ENCODE assay signal across 1 cellular context in the genomic region with DNA sequence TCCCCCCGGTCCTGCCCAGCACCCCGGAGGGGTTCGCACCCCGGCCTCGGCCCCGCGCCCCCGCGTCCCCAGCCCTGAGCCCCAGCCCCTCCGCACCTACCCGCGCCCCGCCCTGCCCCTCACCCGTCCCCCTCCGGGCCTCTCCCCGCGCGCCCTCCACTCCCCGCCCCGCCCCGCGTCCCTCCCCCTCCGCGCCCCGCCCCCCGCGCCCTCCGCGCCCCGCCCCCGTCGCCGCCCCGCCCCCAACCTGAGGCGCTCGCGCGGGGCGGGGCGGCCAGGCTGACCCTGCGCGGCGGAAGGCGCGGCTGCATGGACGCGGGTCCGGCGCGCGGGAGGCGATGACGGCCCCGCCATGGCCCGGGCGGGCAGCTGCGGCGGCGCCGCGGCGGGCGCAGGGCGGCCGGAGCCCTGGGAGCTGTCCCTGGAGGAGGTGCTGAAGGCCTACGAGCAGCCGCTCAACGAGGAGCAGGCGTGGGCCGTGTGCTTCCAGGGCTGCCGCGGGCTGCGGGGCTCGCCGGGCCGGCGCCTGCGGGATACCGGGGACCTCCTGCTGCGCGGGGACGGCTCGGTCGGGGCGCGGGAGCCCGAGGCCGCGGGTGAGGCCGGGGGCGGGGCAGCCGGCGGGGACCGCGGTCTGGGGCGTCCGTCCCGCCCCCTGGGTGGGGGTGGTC.
A peak's percentile ranks its signal among the peaks of the same experiment; 100 is the strongest.
TF ChIP-seq lines count a peak whose summit lies in the region.

A gene with protein sequence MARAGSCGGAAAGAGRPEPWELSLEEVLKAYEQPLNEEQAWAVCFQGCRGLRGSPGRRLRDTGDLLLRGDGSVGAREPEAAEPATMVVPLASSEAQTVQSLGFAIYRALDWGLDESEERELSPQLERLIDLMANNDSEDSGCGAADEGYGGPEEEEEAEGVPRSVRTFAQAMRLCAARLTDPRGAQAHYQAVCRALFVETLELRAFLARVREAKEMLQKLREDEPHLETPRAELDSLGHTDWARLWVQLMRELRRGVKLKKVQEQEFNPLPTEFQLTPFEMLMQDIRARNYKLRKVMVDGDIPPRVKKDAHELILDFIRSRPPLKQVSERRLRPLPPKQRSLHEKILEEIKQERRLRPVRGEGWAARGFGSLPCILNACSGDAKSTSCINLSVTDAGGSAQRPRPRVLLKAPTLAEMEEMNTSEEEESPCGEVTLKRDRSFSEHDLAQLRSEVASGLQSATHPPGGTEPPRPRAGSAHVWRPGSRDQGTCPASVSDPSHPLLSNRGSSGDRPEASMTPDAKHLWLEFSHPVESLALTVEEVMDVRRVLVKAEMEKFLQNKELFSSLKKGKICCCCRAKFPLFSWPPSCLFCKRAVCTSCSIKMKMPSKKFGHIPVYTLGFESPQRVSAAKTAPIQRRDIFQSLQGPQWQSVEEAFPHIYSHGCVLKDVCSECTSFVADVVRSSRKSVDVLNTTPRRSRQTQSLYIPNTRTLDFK (plus strand): TSS at position 277 of the 671 bp plus-strand sequence. CDS start 76 bp downstream, at position 353.

TF ChIP-seq in GM23338, 12 proteins besides CTCF, POLR2A, EP300 and RAD21 (continued from another document):
- TF ChIP-seq, protein P1, sequence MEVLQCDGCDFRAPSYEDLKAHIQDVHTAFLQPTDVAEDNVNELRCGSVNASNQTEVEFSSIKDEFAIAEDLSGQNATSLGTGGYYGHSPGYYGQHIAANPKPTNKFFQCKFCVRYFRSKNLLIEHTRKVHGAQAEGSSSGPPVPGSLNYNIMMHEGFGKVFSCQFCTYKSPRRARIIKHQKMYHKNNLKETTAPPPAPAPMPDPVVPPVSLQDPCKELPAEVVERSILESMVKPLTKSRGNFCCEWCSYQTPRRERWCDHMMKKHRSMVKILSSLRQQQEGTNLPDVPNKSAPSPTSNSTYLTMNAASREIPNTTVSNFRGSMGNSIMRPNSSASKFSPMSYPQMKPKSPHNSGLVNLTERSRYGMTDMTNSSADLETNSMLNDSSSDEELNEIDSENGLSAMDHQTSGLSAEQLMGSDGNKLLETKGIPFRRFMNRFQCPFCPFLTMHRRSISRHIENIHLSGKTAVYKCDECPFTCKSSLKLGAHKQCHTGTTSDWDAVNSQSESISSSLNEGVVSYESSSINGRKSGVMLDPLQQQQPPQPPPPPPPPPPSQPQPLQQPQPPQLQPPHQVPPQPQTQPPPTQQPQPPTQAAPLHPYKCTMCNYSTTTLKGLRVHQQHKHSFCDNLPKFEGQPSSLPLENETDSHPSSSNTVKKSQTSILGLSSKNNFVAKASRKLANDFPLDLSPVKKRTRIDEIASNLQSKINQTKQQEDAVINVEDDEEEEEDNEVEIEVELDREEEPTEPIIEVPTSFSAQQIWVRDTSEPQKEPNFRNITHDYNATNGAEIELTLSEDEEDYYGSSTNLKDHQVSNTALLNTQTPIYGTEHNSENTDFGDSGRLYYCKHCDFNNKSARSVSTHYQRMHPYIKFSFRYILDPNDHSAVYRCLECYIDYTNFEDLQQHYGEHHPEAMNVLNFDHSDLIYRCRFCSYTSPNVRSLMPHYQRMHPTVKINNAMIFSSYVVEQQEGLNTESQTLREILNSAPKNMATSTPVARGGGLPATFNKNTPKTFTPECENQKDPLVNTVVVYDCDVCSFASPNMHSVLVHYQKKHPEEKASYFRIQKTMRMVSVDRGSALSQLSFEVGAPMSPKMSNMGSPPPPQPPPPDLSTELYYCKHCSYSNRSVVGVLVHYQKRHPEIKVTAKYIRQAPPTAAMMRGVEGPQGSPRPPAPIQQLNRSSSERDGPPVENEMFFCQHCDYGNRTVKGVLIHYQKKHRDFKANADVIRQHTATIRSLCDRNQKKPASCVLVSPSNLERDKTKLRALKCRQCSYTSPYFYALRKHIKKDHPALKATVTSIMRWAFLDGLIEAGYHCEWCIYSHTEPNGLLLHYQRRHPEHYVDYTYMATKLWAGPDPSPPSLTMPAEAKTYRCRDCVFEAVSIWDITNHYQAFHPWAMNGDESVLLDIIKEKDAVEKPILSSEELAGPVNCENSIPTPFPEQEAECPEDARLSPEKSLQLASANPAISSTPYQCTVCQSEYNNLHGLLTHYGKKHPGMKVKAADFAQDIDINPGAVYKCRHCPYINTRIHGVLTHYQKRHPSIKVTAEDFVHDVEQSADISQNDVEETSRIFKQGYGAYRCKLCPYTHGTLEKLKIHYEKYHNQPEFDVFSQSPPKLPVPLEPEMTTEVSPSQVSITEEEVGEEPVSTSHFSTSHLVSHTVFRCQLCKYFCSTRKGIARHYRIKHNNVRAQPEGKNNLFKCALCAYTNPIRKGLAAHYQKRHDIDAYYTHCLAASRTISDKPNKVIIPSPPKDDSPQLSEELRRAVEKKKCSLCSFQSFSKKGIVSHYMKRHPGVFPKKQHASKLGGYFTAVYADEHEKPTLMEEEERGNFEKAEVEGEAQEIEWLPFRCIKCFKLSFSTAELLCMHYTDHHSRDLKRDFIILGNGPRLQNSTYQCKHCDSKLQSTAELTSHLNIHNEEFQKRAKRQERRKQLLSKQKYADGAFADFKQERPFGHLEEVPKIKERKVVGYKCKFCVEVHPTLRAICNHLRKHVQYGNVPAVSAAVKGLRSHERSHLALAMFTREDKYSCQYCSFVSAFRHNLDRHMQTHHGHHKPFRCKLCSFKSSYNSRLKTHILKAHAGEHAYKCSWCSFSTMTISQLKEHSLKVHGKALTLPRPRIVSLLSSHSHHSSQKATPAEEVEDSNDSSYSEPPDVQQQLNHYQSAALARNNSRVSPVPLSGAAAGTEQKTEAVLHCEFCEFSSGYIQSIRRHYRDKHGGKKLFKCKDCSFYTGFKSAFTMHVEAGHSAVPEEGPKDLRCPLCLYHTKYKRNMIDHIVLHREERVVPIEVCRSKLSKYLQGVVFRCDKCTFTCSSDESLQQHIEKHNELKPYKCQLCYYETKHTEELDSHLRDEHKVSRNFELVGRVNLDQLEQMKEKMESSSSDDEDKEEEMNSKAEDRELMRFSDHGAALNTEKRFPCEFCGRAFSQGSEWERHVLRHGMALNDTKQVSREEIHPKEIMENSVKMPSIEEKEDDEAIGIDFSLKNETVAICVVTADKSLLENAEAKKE (CRISPR knock-in tag; IDR thresholded peaks at IDR 0.05): no peak
- TF ChIP-seq, protein P2, sequence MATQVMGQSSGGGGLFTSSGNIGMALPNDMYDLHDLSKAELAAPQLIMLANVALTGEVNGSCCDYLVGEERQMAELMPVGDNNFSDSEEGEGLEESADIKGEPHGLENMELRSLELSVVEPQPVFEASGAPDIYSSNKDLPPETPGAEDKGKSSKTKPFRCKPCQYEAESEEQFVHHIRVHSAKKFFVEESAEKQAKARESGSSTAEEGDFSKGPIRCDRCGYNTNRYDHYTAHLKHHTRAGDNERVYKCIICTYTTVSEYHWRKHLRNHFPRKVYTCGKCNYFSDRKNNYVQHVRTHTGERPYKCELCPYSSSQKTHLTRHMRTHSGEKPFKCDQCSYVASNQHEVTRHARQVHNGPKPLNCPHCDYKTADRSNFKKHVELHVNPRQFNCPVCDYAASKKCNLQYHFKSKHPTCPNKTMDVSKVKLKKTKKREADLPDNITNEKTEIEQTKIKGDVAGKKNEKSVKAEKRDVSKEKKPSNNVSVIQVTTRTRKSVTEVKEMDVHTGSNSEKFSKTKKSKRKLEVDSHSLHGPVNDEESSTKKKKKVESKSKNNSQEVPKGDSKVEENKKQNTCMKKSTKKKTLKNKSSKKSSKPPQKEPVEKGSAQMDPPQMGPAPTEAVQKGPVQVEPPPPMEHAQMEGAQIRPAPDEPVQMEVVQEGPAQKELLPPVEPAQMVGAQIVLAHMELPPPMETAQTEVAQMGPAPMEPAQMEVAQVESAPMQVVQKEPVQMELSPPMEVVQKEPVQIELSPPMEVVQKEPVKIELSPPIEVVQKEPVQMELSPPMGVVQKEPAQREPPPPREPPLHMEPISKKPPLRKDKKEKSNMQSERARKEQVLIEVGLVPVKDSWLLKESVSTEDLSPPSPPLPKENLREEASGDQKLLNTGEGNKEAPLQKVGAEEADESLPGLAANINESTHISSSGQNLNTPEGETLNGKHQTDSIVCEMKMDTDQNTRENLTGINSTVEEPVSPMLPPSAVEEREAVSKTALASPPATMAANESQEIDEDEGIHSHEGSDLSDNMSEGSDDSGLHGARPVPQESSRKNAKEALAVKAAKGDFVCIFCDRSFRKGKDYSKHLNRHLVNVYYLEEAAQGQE (IDR thresholded peaks at IDR 0.05; ENCODE audit: unreplicated experiment): peak; percentile 76
- no peak for TF ChIP-seq JUNB (IDR thresholded peaks at IDR 0.05; ENCODE audit: unreplicated experiment)
